Comparison of ENCODE assay signal across 20 cellular contexts in genomic region chr14:96049932-96050331, GRCh38. TPM values are rescaled to one million over a fixed set of nuclear protein-coding genes. Genes with fewer than 3 reads are reported as not detected.
DNase-seq lines count a peak whose midpoint lies in the region; ATAC-seq and TF ChIP-seq lines count a peak whose summit lies in the region.
"Had no signal": no experiment of that assay in that cellular context is flagged by ENCODE, and none has a peak within 500 bp of the region (broad histone marks: within the 10 kb centered on the region; RNA-seq: fewer than 3 reads in every experiment).

No MANE protein-coding gene starts in this region.

- H3K4me3 ChIP-seq in HEK293 (ENCODE audit: low read depth, low read length) = no peak overlapping the region
- H3K4me3 ChIP-seq in adipocyte (ENCODE audit: low read length) = no peak overlapping the region
- H3K4me3 ChIP-seq in stomach smooth muscle (ENCODE audit: low read length in 2 of 2) = no peak overlapping the region
- H3K4me3 ChIP-seq: BLaER1, K562 had no signal

- ATAC-seq in HG02588 (IDR thresholded peaks at IDR 0.05; ENCODE audit: unreplicated experiment) = no peak
- ATAC-seq: K562 had no signal

- no peaks in the 10 kb centered on the region for H3K4me1 ChIP-seq in HEK293 (ENCODE audit: control insufficient read depth, insufficient read depth, low read length)
- H3K4me1 ChIP-seq in adipocyte (ENCODE audit: control insufficient read depth, insufficient read depth, low read length) = peaks cover 14% of the 10 kb centered on the region
- H3K4me1 ChIP-seq in stomach smooth muscle (ENCODE audit: control insufficient read depth, insufficient read depth, low read length) = peaks cover 38% of the 10 kb centered on the region

- TF ChIP-seq CTCF in HEK293 (tag by site-specific recombination; IDR thresholded peaks at IDR 0.05) (no peak), glutamatergic neuron (IDR thresholded peaks at IDR 0.05; ENCODE audit: partially characterized antibody, unreplicated experiment) (no peak)

- H3K9me3 ChIP-seq in HEK293 (ENCODE audit: control insufficient read depth, insufficient read depth, low read depth, low read length) (no peaks in the 10 kb centered on the region), adipocyte (ENCODE audit: control insufficient read depth, low read length) (no peaks in the 10 kb centered on the region), stomach smooth muscle (ENCODE audit: control insufficient read depth in 2 of 2, low read length in 2 of 2) (peaks cover 0 to 4% of the 10 kb centered on the region in 2 donors)

- peak; percentile 44 for DNase-seq in adipocyte (ENCODE audit: low read depth)
- DNase-seq in glutamatergic neuron = no peak
- no peak for DNase-seq in HCEC 1CT
- no peak for DNase-seq in GM19238 (ENCODE audit: insufficient read length, low spot score)
- no peak for DNase-seq in NCI-H2227 treated with DMSO at 0.1 percent for 48 hours (lab: John Stamatoyannopoulos, UW)
- DNase-seq: ACHN; AML-193; CD4-positive, alpha-beta memory T cell; DMS153; DMS79; GDM1; GOT3; H7; IMR-90 had no signal

- no peaks in the 10 kb centered on the region for H3K27me3 ChIP-seq in adipocyte (replicated peaks; ENCODE audit: control insufficient read depth, insufficient read depth, low read length)
- H3K27me3 ChIP-seq in stomach smooth muscle (ENCODE audit: control insufficient read depth in 1 of 2, insufficient read depth in 2 of 2, low read length in 2 of 2) = no peaks in the 10 kb centered on the region
- H3K27me3 ChIP-seq: BLaER1 had no signal

- peaks cover 0 to 8% of the 10 kb centered on the region in 2 experiments; a peak in 2 of 3 replicates for H3K36me3 ChIP-seq in HEK293 (ENCODE audit: control insufficient read depth in 2 of 2, insufficient read depth in 1 of 2, low read length in 2 of 2)
- no peaks in the 10 kb centered on the region for H3K36me3 ChIP-seq in adipocyte (ENCODE audit: control insufficient read depth, insufficient read depth, low read length, severe bottlenecking)
- H3K36me3 ChIP-seq in stomach smooth muscle (ENCODE audit: control insufficient read depth in 2 of 2, insufficient read depth in 2 of 2, low read length in 2 of 2) = no peaks in the 10 kb centered on the region

- POLR2A ChIA-PET in HEK293 (lab: Yijun Ruan, JAX) = interaction anchor here (0.7 kb wide), 1 partner anchor 16 kb away, joined by 3 read pairs; no protein-coding TSS in a partner anchor

- H3K4me1 Mint-ChIP-seq in glutamatergic neuron (ENCODE audit: low read depth, unreplicated experiment) = peaks cover 72% of the 10 kb centered on the region
- H3K4me1 Mint-ChIP-seq: CD14-positive monocyte; CD4-positive, alpha-beta memory T cell had no signal

- H3K9me3 Mint-ChIP-seq in glutamatergic neuron (ENCODE audit: unreplicated experiment) = peaks cover 21% of the 10 kb centered on the region

- peak overlapping the region; percentile 73 for H3K27ac Mint-ChIP-seq in glutamatergic neuron (ENCODE audit: unreplicated experiment)
- H3K27ac Mint-ChIP-seq: CD14-positive monocyte; CD4-positive, alpha-beta memory T cell had no signal

- H3K4me3 Mint-ChIP-seq in glutamatergic neuron (ENCODE audit: unreplicated experiment) = peak overlapping the region; percentile 83
- H3K4me3 Mint-ChIP-seq: CD14-positive monocyte; CD4-positive, alpha-beta memory T cell had no signal

- H3K27me3 Mint-ChIP-seq in glutamatergic neuron (ENCODE audit: unreplicated experiment) = peaks cover 11% of the 10 kb centered on the region

- CTCF ChIA-PET in HEK293 (lab: Yijun Ruan, JAX) = interaction anchor here (0.7 to 1.2 kb wide), 3 partner anchors 36 to 52 kb away, joined by 3 to 4 read pairs (median 3); no protein-coding TSS in a partner anchor

- H3K27ac ChIP-seq in HEK293 (ENCODE audit: extremely low read depth, low read depth, low read length) = no peak overlapping the region
- peak overlapping the region; percentile 18 for H3K27ac ChIP-seq in stomach smooth muscle (ENCODE audit: low read length)
- H3K27ac ChIP-seq: BLaER1 had no signal

- H3K36me3 Mint-ChIP-seq in glutamatergic neuron (ENCODE audit: unreplicated experiment) = peaks cover 8% of the 10 kb centered on the region
- H3K36me3 Mint-ChIP-seq: CD14-positive monocyte had no signal

- H3K9ac ChIP-seq in adipocyte (ENCODE audit: low read length) (no peak overlapping the region), stomach smooth muscle (ENCODE audit: low read length in 2 of 2) (no peak overlapping the region)
- H3K9ac ChIP-seq: BLaER1 had no signal

TF ChIP-seq in HEK293, 187 proteins besides CTCF, POLR2A, EP300 and RAD21:
- TF ChIP-seq KLF1 (tag by site-specific recombination; IDR thresholded peaks at IDR 0.05) (no peak), ZNF26 (tag by site-specific recombination; IDR thresholded peaks at IDR 0.05) (peak; percentile 17; the same call in 1 of the 2 replicates), ZNF488 (tag by site-specific recombination; IDR thresholded peaks at IDR 0.05) (no peak), ZSCAN16 (tag by site-specific recombination; IDR thresholded peaks at IDR 0.05) (no peak), PATZ1 (tag by site-specific recombination; IDR thresholded peaks at IDR 0.05) (no peak)

RNA-seq across cellular contexts. Expression of gene C14orf132, which starts 10.8 kb away (rescaled TPM):
- 552 TPM for total RNA-seq in glutamatergic neuron (ENCODE audit: unreplicated experiment)
- total RNA-seq: K562 had no signal
